In the genomic region with DNA sequence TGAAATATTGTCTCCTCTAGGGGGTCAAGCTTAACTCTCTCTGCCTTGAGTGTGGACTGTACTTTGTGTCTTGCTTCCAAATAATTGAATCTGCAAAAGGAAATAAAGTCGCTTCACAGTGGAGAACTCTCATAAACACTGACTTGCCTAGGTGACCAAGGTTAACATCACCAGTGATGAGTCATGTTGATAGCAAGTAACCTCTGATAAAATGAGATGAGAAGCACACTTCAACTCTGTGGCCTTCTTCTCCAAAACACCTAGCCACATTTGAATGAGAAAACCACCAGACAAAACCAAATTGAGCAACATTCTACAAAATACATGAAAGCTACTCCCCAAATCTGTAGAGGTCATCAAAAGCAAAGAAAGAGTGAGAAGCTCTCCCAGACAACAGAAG, we compare ENCODE assay signal across 16 cellular contexts. TPM values are rescaled to one million over a fixed set of nuclear protein-coding genes. Genes with fewer than 3 reads are reported as not detected.
A peak's percentile ranks its signal among the peaks of the same experiment; 100 is the strongest.
DNase-seq lines count a peak whose midpoint lies in the region; ATAC-seq and TF ChIP-seq lines count a peak whose summit lies in the region.
"Had no signal": no experiment of that assay in that cellular context is flagged by ENCODE, and none has a peak within 500 bp of the region (broad histone marks: within the 10 kb centered on the region; RNA-seq: fewer than 3 reads in every experiment).

No MANE protein-coding gene starts in this region.

- no peak overlapping the region for H2BK12ac ChIP-seq in trophoblast cell (ENCODE audit: low read length)

- no peak overlapping the region for H4K8ac ChIP-seq in trophoblast cell (ENCODE audit: low read depth, low read length)

- CTCF ChIA-PET in activated CD8-positive, alpha-beta T cell treated with anti-CD3 and anti-CD28 coated beads for 36 hours (lab: Charles Lee), result interaction anchor here (0.7 to 2.7 kb wide), 2 partner anchors 16 to 616 kb away, joined by 4 to 6 read pairs; no protein-coding TSS in a partner anchor

- H2BK5ac ChIP-seq in trophoblast cell (ENCODE audit: low read depth, low read length, poor library complexity), result no peak overlapping the region

- H2BK120ac ChIP-seq in trophoblast cell (ENCODE audit: insufficient read depth, low read length, poor library complexity), result no peak overlapping the region

- H3K79me1 ChIP-seq in trophoblast cell (ENCODE audit: low read length), result no peaks in the 10 kb centered on the region

- H3K9me3 Mint-ChIP-seq in natural killer cell treated with Interleukin-12 subunit alpha and Interleukin-12 subunit beta and Interleukin-15 and Interleukin-18, amount 100 ng/mL, for 72 hours, result peaks cover 6% of the 10 kb centered on the region
- H3K9me3 Mint-ChIP-seq in natural killer cell (peaks cover 2 to 3% of the 10 kb centered on the region in 2 donors), chondrocyte (ENCODE audit: low read depth) (no peaks in the 10 kb centered on the region)
- H3K9me3 Mint-ChIP-seq in activated CD8-positive, alpha-beta T cell treated with anti-CD3 and anti-CD28 coated beads for 36 hours, result no peaks in the 10 kb centered on the region

- H3K4me2 ChIP-seq in trophoblast cell (ENCODE audit: low read length), result no peak overlapping the region

- no peak overlapping the region for H3K4ac ChIP-seq in trophoblast cell (ENCODE audit: low read depth, low read length)

- H3K14ac ChIP-seq in trophoblast cell (ENCODE audit: low read length), result no peak overlapping the region

- peak overlapping the region; percentile 21 for H3K4me3 Mint-ChIP-seq in natural killer cell treated with Interleukin-12 subunit alpha and Interleukin-12 subunit beta and Interleukin-15 and Interleukin-18, amount 100 ng/mL, for 72 hours
- H3K4me3 Mint-ChIP-seq in natural killer cell, result no peak overlapping the region
- H3K4me3 Mint-ChIP-seq in activated CD8-positive, alpha-beta T cell treated with anti-CD3 and anti-CD28 coated beads for 36 hours, result no peak overlapping the region
- H3K4me3 Mint-ChIP-seq in chondrocyte (ENCODE audit: unreplicated experiment), result no peak overlapping the region

- H3K4me1 ChIP-seq in trophoblast cell (ENCODE audit: control insufficient read depth in 1 of 2, insufficient read depth in 2 of 2, low read length in 2 of 2), result no peaks in the 10 kb centered on the region
- H3K4me1 ChIP-seq: psoas muscle, stomach had no signal

- ATAC-seq in natural killer cell treated with Interleukin-12 subunit alpha and Interleukin-12 subunit beta and Interleukin-15 and Interleukin-18, amount 100 ng/mL, for 72 hours, result peak; percentile 77 to 97
- ATAC-seq in natural killer cell (no peak), HG03342 (IDR thresholded peaks at IDR 0.05; ENCODE audit: unreplicated experiment) (peak; percentile 78), HG03521 (IDR thresholded peaks at IDR 0.05; ENCODE audit: unreplicated experiment) (no peak)
- peak; percentile 80 for ATAC-seq in activated CD8-positive, alpha-beta T cell treated with anti-CD3 and anti-CD28 coated beads for 36 hours
- ATAC-seq: psoas muscle had no signal

- no peak overlapping the region for H3K9ac ChIP-seq in trophoblast cell (ENCODE audit: low read length)

- H2AK5ac ChIP-seq in trophoblast cell (ENCODE audit: low read length), result no peak overlapping the region

- no peak overlapping the region for H3K4me3 ChIP-seq in trophoblast cell (ENCODE audit: low read depth, low read length)
- H3K4me3 ChIP-seq: psoas muscle, stomach had no signal

- no peak overlapping the region for H3K18ac ChIP-seq in trophoblast cell (ENCODE audit: low read length)

- no peak for TF ChIP-seq CTCF in natural killer cell (IDR thresholded peaks at IDR 0.05)
- no peak for TF ChIP-seq CTCF in activated CD8-positive, alpha-beta T cell treated with anti-CD3 and anti-CD28 coated beads for 36 hours (IDR thresholded peaks at IDR 0.05)
- TF ChIP-seq CTCF in chondrocyte (IDR thresholded peaks at IDR 0.05), result no peak

- DNase-seq in natural killer cell treated with Interleukin-12 subunit alpha and Interleukin-12 subunit beta and Interleukin-15 and Interleukin-18, amount 100 ng/mL, for 72 hours (ENCODE audit: low spot score), result no peak
- DNase-seq in natural killer cell (no peak), chondrocyte (ENCODE audit: low spot score) (no peak), trophoblast cell (no peak)
- peak; percentile 4 for DNase-seq in activated CD8-positive, alpha-beta T cell treated with anti-CD3 and anti-CD28 coated beads for 36 hours
- DNase-seq in stimulated activated naive CD4-positive, alpha-beta T cell treated with Interleukin-2 at 50 U/mL for 16 hours (lab: John Stamatoyannopoulos, UW), result no peak
- DNase-seq: activated CD4-positive, CD25-positive, alpha-beta regulatory T cell treated with anti-CD3 and anti-CD28 coated beads, Interleukin-2, amount 50 U/mL, for 72 hours; aorta; COR-L47; foreskin fibroblast; NCI-H1092; NCI-H2171; psoas muscle; stomach had no signal

- no peak overlapping the region for H2AFZ ChIP-seq in trophoblast cell (ENCODE audit: insufficient read depth, low read length, poor library complexity)

- no peak overlapping the region for H4K12ac ChIP-seq in trophoblast cell (ENCODE audit: low read depth, low read length)

- peaks cover 0 to 3% of the 10 kb centered on the region in 2 donors for H3K27me3 Mint-ChIP-seq in natural killer cell treated with Interleukin-12 subunit alpha and Interleukin-12 subunit beta and Interleukin-15 and Interleukin-18, amount 100 ng/mL, for 72 hours
- H3K27me3 Mint-ChIP-seq in natural killer cell (ENCODE audit: low read depth in 2 of 2) (no peaks in the 10 kb centered on the region), chondrocyte (ENCODE audit: low read depth) (peaks cover 14% of the 10 kb centered on the region)
- H3K27me3 Mint-ChIP-seq in activated CD8-positive, alpha-beta T cell treated with anti-CD3 and anti-CD28 coated beads for 36 hours, result peaks cover 19% of the 10 kb centered on the region

- no peak overlapping the region for H4K91ac ChIP-seq in trophoblast cell (ENCODE audit: low read depth, low read length)

- POLR2A ChIA-PET in activated CD8-positive, alpha-beta T cell treated with anti-CD3 and anti-CD28 coated beads for 36 hours (lab: Charles Lee), result interaction anchor here (0.6 to 1.0 kb wide), 2 partner anchors 19 to 103 kb away, joined by 3 read pairs; no protein-coding TSS in a partner anchor

- intact Hi-C loops in natural killer cell (cut with micrococcal nuclease), result no loop called here
- intact Hi-C loops in activated CD8-positive, alpha-beta T cell treated with anti-CD3 and anti-CD28 coated beads for 36 hours (cut with micrococcal nuclease), result no loop called here

- WGBS in trophoblast cell (ENCODE audit: extremely low coverage, insufficient coverage, insufficient read length), result no CpG with 5 or more reads among the region's 1 CpG

- no peaks in the 10 kb centered on the region for H3K27me3 ChIP-seq in trophoblast cell (ENCODE audit: insufficient read depth, low read length)
- H3K27me3 ChIP-seq: stomach had no signal

- H3K79me2 ChIP-seq in trophoblast cell (ENCODE audit: control insufficient read depth, insufficient read depth, low read length, poor library complexity), result no peaks in the 10 kb centered on the region

- peaks cover 2 to 10% of the 10 kb centered on the region in 2 donors for H3K4me1 Mint-ChIP-seq in natural killer cell treated with Interleukin-12 subunit alpha and Interleukin-12 subunit beta and Interleukin-15 and Interleukin-18, amount 100 ng/mL, for 72 hours (ENCODE audit: low read depth in 2 of 2)
- no peaks in the 10 kb centered on the region for H3K4me1 Mint-ChIP-seq in natural killer cell
- peaks cover 4% of the 10 kb centered on the region for H3K4me1 Mint-ChIP-seq in activated CD8-positive, alpha-beta T cell treated with anti-CD3 and anti-CD28 coated beads for 36 hours (ENCODE audit: low read depth)
- peaks cover 12% of the 10 kb centered on the region for H3K4me1 Mint-ChIP-seq in chondrocyte (ENCODE audit: low read depth)

- no peak overlapping the region for H3K27ac ChIP-seq in trophoblast cell (ENCODE audit: low read depth, low read length)
- H3K27ac ChIP-seq: psoas muscle, stomach had no signal

- H3K9me3 ChIP-seq in trophoblast cell (ENCODE audit: insufficient read depth, low read depth, low read length), result no peaks in the 10 kb centered on the region
- H3K9me3 ChIP-seq: psoas muscle, stomach had no signal

- H3K23ac ChIP-seq in trophoblast cell (ENCODE audit: low read length), result no peak overlapping the region

- H3K36me3 ChIP-seq in trophoblast cell (ENCODE audit: control insufficient read depth in 1 of 2, insufficient read depth in 2 of 2, low read length in 2 of 2), result no peaks in the 10 kb centered on the region
- H3K36me3 ChIP-seq: stomach had no signal

- no peaks in the 10 kb centered on the region for H3K36me3 Mint-ChIP-seq in natural killer cell treated with Interleukin-12 subunit alpha and Interleukin-12 subunit beta and Interleukin-15 and Interleukin-18, amount 100 ng/mL, for 72 hours
- H3K36me3 Mint-ChIP-seq in natural killer cell, result no peaks in the 10 kb centered on the region
- H3K36me3 Mint-ChIP-seq in activated CD8-positive, alpha-beta T cell treated with anti-CD3 and anti-CD28 coated beads for 36 hours (ENCODE audit: low read depth), result no peaks in the 10 kb centered on the region
- no peaks in the 10 kb centered on the region for H3K36me3 Mint-ChIP-seq in chondrocyte (ENCODE audit: low read depth)

- H3K27ac Mint-ChIP-seq in natural killer cell treated with Interleukin-12 subunit alpha and Interleukin-12 subunit beta and Interleukin-15 and Interleukin-18, amount 100 ng/mL, for 72 hours, result peak overlapping the region in 1 of 2 donors; percentile 12
- no peak overlapping the region for H3K27ac Mint-ChIP-seq in natural killer cell
- no peak overlapping the region for H3K27ac Mint-ChIP-seq in activated CD8-positive, alpha-beta T cell treated with anti-CD3 and anti-CD28 coated beads for 36 hours
- H3K27ac Mint-ChIP-seq in chondrocyte (ENCODE audit: unreplicated experiment), result no peak overlapping the region

RNA-seq across cellular contexts. Expression of gene PDE4B, which starts 37.6 kb away (rescaled TPM):
- total RNA-seq in natural killer cell treated with Interleukin-12 subunit alpha and Interleukin-12 subunit beta and Interleukin-15 and Interleukin-18, amount 100 ng/mL, for 72 hours, result 100 to 1,000 TPM in 1 of 2 donors, 10 to 100 TPM in 1; 83.8 to 136 TPM
- total RNA-seq in natural killer cell, result 10 to 100 TPM; 18.0 to 42.4 (median 25.5) TPM
- total RNA-seq in activated CD8-positive, alpha-beta T cell treated with anti-CD3 and anti-CD28 coated beads for 36 hours, result 10 to 100 TPM; 32.4 to 33.1 TPM
- 0.36 to 12.6 TPM (median 0.57 TPM) in 3 replicates for total RNA-seq in chondrocyte
- polyA plus RNA-seq in trophoblast cell (2013), result 0.67 and 0.92 TPM in 2 replicates

Comparison
In these comparisons a context has a peak if more than half of its experiments do, and no peak if none do; other contexts are left out.
1. ATAC-seq: peak in natural killer cell treated with Interleukin-12 subunit alpha and Interleukin-12 subunit beta and Interleukin-15 and Interleukin-18, amount 100 ng/mL, for 72 hours (2 of 2), HG03342 (single experiment) and activated CD8-positive, alpha-beta T cell treated with anti-CD3 and anti-CD28 coated beads for 36 hours (single experiment); none in natural killer cell (0 of 3) and HG03521 (single experiment).